In genomic region chr6:157012355-157012754, GRCh38 we compare ENCODE assay signal across 24 cellular contexts.
"Had no signal": no experiment of that assay in that cellular context is flagged by ENCODE, and none has a peak within 500 bp of the region (broad histone marks: within the 10 kb centered on the region; RNA-seq: fewer than 3 reads in every experiment).

No MANE protein-coding gene starts in this region.

- H3K9me3 Mint-ChIP-seq: activated naive CD8-positive, alpha-beta T cell treated with anti-CD3 and anti-CD28 coated beads, Interleukin-2, amount 10 ng/mL, durations not matched to agents 7 days and 5 days; activated T-cell treated with anti-CD3 and anti-CD28 coated beads, Interleukin-2, amount 50 U/mL, for 24 hours; central memory CD8-positive, alpha-beta T cell; natural killer cell had no signal

- H3K27me3 Mint-ChIP-seq: activated naive CD8-positive, alpha-beta T cell treated with anti-CD3 and anti-CD28 coated beads, Interleukin-2, amount 10 ng/mL, durations not matched to agents 7 days and 5 days; activated T-cell treated with anti-CD3 and anti-CD28 coated beads, Interleukin-2, amount 50 U/mL, for 24 hours; central memory CD8-positive, alpha-beta T cell; progenitor cell of endocrine pancreas; stimulated activated naive B cell treated with anti-CD40 and anti-IgM and Interleukin-4, amounts not matched to agents 10 μg/mL and 1 μg/mL and 100 μg/mL, for 72 hours had no signal

- ATAC-seq: heart right ventricle; left cardiac atrium; natural killer cell; stimulated activated naive B cell treated with anti-CD40 and anti-IgM and Interleukin-4, amounts not matched to agents 10 μg/mL and 1 μg/mL and 100 μg/mL, for 72 hours had no signal

- H3K36me3 Mint-ChIP-seq: natural killer cell had no signal

- H3K4me3 Mint-ChIP-seq: activated naive CD8-positive, alpha-beta T cell treated with anti-CD3 and anti-CD28 coated beads, Interleukin-2, amount 10 ng/mL, durations not matched to agents 7 days and 5 days; activated T-cell treated with anti-CD3 and anti-CD28 coated beads, Interleukin-2, amount 50 U/mL, for 24 hours; central memory CD8-positive, alpha-beta T cell; natural killer cell; stimulated activated naive B cell treated with anti-CD40 and anti-IgM and Interleukin-4, amounts not matched to agents 10 μg/mL and 1 μg/mL and 100 μg/mL, for 72 hours had no signal

- H3K27ac ChIP-seq: breast epithelium, coronary artery, epithelial cell of prostate, heart right ventricle, transverse colon, VCaP had no signal

- H3K27me3 ChIP-seq: breast epithelium, heart right ventricle, transverse colon had no signal

- H3K36me3 ChIP-seq: breast epithelium, heart right ventricle, transverse colon had no signal

- FAIRE-seq: urothelium cell line had no signal

- H3K4me3 ChIP-seq: breast epithelium, coronary artery, heart right ventricle, transverse colon had no signal

- DNase-seq: activated CD4-positive, CD25-positive, alpha-beta regulatory T cell treated with anti-CD3 and anti-CD28 coated beads, Interleukin-2, amount 50 U/mL, for 72 hours; activated CD8-positive, alpha-beta memory T cell treated with anti-CD3 and anti-CD28 coated beads for 24 hours; activated CD8-positive, alpha-beta memory T cell treated with anti-CD3 and anti-CD28 coated beads, Interleukin-2, amount 50 U/mL, for 4 hours; activated naive CD4-positive, alpha-beta T cell; activated naive CD8-positive, alpha-beta T cell treated with anti-CD3 and anti-CD28 coated beads, Interleukin-2, amount 10 ng/mL, durations not matched to agents 7 days and 5 days; activated T-cell treated with anti-CD3 and anti-CD28 coated beads, Interleukin-2, amount 50 U/mL, for 24 hours; amniotic stem cell; heart right ventricle; islet precursor cell; left cardiac atrium; midbrain; natural killer cell; stimulated activated CD4-positive, alpha-beta T cell treated with anti-CD3 and anti-CD28 coated beads, Interleukin-2, amount 100 ng/mL, for 48 hours; stimulated activated CD8-positive, alpha-beta memory T cell treated with anti-CD3 and anti-CD28 coated beads, Interleukin-4, amount 100 ng/mL, for 48 hours; stimulated activated naive B cell treated with anti-CD40 and anti-IgM and Interleukin-4, amounts not matched to agents 10 μg/mL and 1 μg/mL and 100 μg/mL, for 72 hours; transverse colon had no signal

- H3K4me1 ChIP-seq: breast epithelium had no signal

- H3K9me3 ChIP-seq: transverse colon had no signal

- H3K27ac Mint-ChIP-seq: activated naive CD8-positive, alpha-beta T cell treated with anti-CD3 and anti-CD28 coated beads, Interleukin-2, amount 10 ng/mL, durations not matched to agents 7 days and 5 days; activated T-cell treated with anti-CD3 and anti-CD28 coated beads, Interleukin-2, amount 50 U/mL, for 24 hours; activated T-helper 2 cell treated with anti-CD3 and anti-CD28 coated beads, Interferon-gamma antibody, Interleukin-2, Interleukin-4, amounts not matched to agents 10 μg/mL and 5 μg/mL and 100 μg/mL, durations not matched to agents 14 hours and 24 hours and 36 hours; natural killer cell; progenitor cell of endocrine pancreas; stimulated activated naive B cell treated with anti-CD40 and anti-IgM and Interleukin-4, amounts not matched to agents 10 μg/mL and 1 μg/mL and 100 μg/mL, for 72 hours had no signal
